ENCODE assay signal across 1 cellular context in genomic region chr1:231626535-231626950, GRCh38.
TF ChIP-seq lines count a peak whose summit lies in the region.

Gene DISC1 (plus strand): TSS chr1:231626790. CDS start chr1:231626868, 78 bp downstream.

TF ChIP-seq in IMR-90, 13 proteins besides CTCF, POLR2A, EP300 and RAD21:
- TF ChIP-seq CEBPB (IDR thresholded peaks at IDR 0.05; ENCODE audit: low read depth, low read length) (no peak), FOS (IDR thresholded peaks at IDR 0.05; ENCODE audit: low read depth, low read length) (peak; percentile 39; the same call in 1 of the 2 replicates), RFX5 (IDR thresholded peaks at IDR 0.05; ENCODE audit: low read depth, low read length) (no peak), MAFK (IDR thresholded peaks at IDR 0.05; ENCODE audit: low read depth, low read length) (no peak), NFE2L2 (IDR thresholded peaks at IDR 0.05; ENCODE audit: low read depth, low read length) (no peak), SMC3 (IDR thresholded peaks at IDR 0.05; ENCODE audit: low read depth, low read length) (peak; percentile 12; the same call in 1 of the 2 replicates), CHD1 (IDR thresholded peaks at IDR 0.05; ENCODE audit: low read depth, low read length) (no peak), RCOR1 (IDR thresholded peaks at IDR 0.05; ENCODE audit: insufficient replicate concordance, low read length) (peak; percentile 80), BHLHE40 (IDR thresholded peaks at IDR 0.05; ENCODE audit: low read depth, low read length) (peak; percentile 45; the same call in 1 of the 2 replicates), MXI1 (IDR thresholded peaks at IDR 0.05; ENCODE audit: borderline replicate concordance, low read depth, low read length) (no peak), MAZ (IDR thresholded peaks at IDR 0.05; ENCODE audit: borderline replicate concordance, low read depth, low read length) (peak; percentile 99), ELK1 (IDR thresholded peaks at IDR 0.05; ENCODE audit: borderline replicate concordance, low read depth, low read length) (no peak), USF2 (IDR thresholded peaks at IDR 0.05; ENCODE audit: low read depth, low read length) (no peak)
